Comparison of ENCODE assay signal across 8 cellular contexts in genomic region chr19:49097453-49098288, GRCh38. TPM values are rescaled to one million over a fixed set of nuclear protein-coding genes. Genes with fewer than 3 reads are reported as not detected.
A peak's percentile ranks its signal among the peaks of the same experiment; 100 is the strongest.
DNase-seq lines count a peak whose midpoint lies in the region; ATAC-seq and TF ChIP-seq lines count a peak whose summit lies in the region.

No MANE protein-coding gene starts in this region.

- no peaks in the 10 kb centered on the region for H3K9me3 Mint-ChIP-seq in nephron

- H3K4me3 Mint-ChIP-seq in nephron = no peak overlapping the region

- H3K27me3 ChIP-seq in HUES48 (ENCODE audit: control insufficient read depth, insufficient read depth, low read length) = no peaks in the 10 kb centered on the region

- H3K4me1 Mint-ChIP-seq in nephron = peaks cover 14% of the 10 kb centered on the region

- H3K9ac ChIP-seq in HUES48 (ENCODE audit: low read depth, low read length) = no peak overlapping the region

- peaks cover 90% of the 10 kb centered on the region for H3K36me3 ChIP-seq in HUES48 (ENCODE audit: control insufficient read depth, insufficient read depth, low read length)

- ATAC-seq in esophagus mucosa (peak; percentile 89), GM18870 (IDR thresholded peaks at IDR 0.05; ENCODE audit: unreplicated experiment) (no peak)

- H3K36me3 Mint-ChIP-seq in nephron (ENCODE audit: low read depth) = peaks cover 73% of the 10 kb centered on the region

- H3K9me3 ChIP-seq in HUES48 (ENCODE audit: control insufficient read depth, insufficient read depth, low read length) = no peaks in the 10 kb centered on the region

- no peaks in the 10 kb centered on the region for H3K27me3 Mint-ChIP-seq in nephron (ENCODE audit: low read depth)

- H3K4me3 ChIP-seq in HUES48 (ENCODE audit: low read depth, low read length) = no peak overlapping the region

- peak overlapping the region; percentile 81 for H3K27ac ChIP-seq in HUES48 (ENCODE audit: low read depth, low read length)

- DNase-seq in Caki2 (ENCODE audit: low read depth) = peak; percentile 74
- DNase-seq in OCI-M1 (lab: John Stamatoyannopoulos, UW) = peak; percentile 91
- DNase-seq in activated T-cell treated with anti-CD3 and anti-CD28 coated beads for 4 hours = peak; percentile 64
- DNase-seq in stromal cell of bone marrow (ENCODE audit: low read depth) = peak; percentile 47

- peak; percentile 98 to 100 (median 99) for TF ChIP-seq CTCF in nephron (IDR thresholded peaks at IDR 0.05; ENCODE audit: unreplicated experiment in 3 of 3)

- H3K4me1 ChIP-seq in HUES48 (ENCODE audit: control insufficient read depth, insufficient read depth, low read length) = no peaks in the 10 kb centered on the region

- no peak overlapping the region for H3K27ac Mint-ChIP-seq in nephron

- in situ Hi-C loops in Caki2 (cut with HindIII; ENCODE audit: low pct_unique_long_range_greater_than_20kb, low sequenced_read_pairs) = no loop called here

RNA-seq across cellular contexts. Expression of gene SNRNP70, which starts 12.4 kb away (rescaled TPM):
- 137 and 175 TPM in 2 replicates for total RNA-seq in Caki2 (2014; rRNA removed; shearing (Covaris generic); ENCODE audit: low replicate concordance)
- 82.3 TPM for total RNA-seq in esophagus mucosa

RNA-seq across cellular contexts. Expression of gene LIN7B, which starts 16.5 kb away (rescaled TPM):
- total RNA-seq in Caki2 (2014; rRNA removed; shearing (Covaris generic); ENCODE audit: low replicate concordance) = 6.1 and 9.7 TPM in 2 replicates
- 11.7 TPM for total RNA-seq in esophagus mucosa

RNA-seq across cellular contexts. Expression of gene C19orf73, which starts 21.3 kb away (rescaled TPM):
- total RNA-seq in Caki2 (2014; rRNA removed; shearing (Covaris generic); ENCODE audit: low replicate concordance) = 0.71 TPM in 1 of 2 replicates, not detected in the other
- total RNA-seq in esophagus mucosa = 1.3 TPM

RNA-seq across cellular contexts. Expression of gene PPFIA3, which starts 21.7 kb away (rescaled TPM):
- 26.8 and 39.1 TPM in 2 replicates for total RNA-seq in Caki2 (2014; rRNA removed; shearing (Covaris generic); ENCODE audit: low replicate concordance)
- total RNA-seq in esophagus mucosa = 9.2 TPM

RNA-seq across cellular contexts. Expression of gene KCNA7, which starts 25.2 kb away (rescaled TPM):
- not detected in 2 replicates for total RNA-seq in Caki2 (2014; rRNA removed; shearing (Covaris generic); ENCODE audit: low replicate concordance)
- not detected for total RNA-seq in esophagus mucosa
